8 cellular contexts compared by ENCODE assay signal in the genomic region with DNA sequence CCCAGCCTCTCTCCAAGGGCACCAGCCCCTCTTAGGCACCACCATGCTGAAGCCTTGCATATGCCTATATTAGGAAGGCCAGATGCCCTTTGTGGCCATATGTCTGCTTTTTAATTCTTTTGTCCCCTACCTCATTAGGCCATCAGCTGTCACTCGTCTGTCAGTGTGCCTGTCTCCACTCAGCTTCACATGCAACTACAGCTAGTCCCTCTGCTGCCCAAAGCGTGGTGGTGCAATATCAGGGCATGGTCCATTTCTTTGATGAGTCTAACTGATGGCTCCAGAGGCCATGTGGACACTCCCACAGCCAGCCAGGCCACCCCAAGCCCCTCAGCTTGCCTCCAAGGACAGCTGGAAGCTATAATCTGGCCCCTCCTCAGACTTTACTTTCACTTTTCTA. TPM values are rescaled to one million over a fixed set of nuclear protein-coding genes. Genes with fewer than 3 reads are reported as not detected.
DNase-seq lines count a peak whose midpoint lies in the region; ATAC-seq and TF ChIP-seq lines count a peak whose summit lies in the region.

No MANE protein-coding gene starts in this region.

- H3K9me3 ChIP-seq in OCI-LY1 (ENCODE audit: low read length) (no peaks in the 10 kb centered on the region), duodenal mucosa (ENCODE audit: control insufficient read depth in 1 of 2, low read length in 2 of 2) (no peaks in the 10 kb centered on the region), psoas muscle (no peaks in the 10 kb centered on the region)

- H3K4me3 ChIP-seq in GM12865 (ENCODE audit: low read depth, low read length) (no peak overlapping the region), OCI-LY1 (ENCODE audit: low read depth, low read length, poor library complexity, severe bottlenecking) (no peak overlapping the region), duodenal mucosa (ENCODE audit: low read depth in 1 of 2, low read length in 2 of 2) (no peak overlapping the region), psoas muscle (no peak overlapping the region)

- H3K9me2 ChIP-seq in OCI-LY1 (ENCODE audit: low read depth, low read length): no peaks in the 10 kb centered on the region

- peaks cover 51% of the 10 kb centered on the region for H3K4me1 ChIP-seq in OCI-LY1 (ENCODE audit: insufficient read depth, low read length, severe bottlenecking)
- peaks cover 41 to 50% of the 10 kb centered on the region in 2 donors for H3K4me1 ChIP-seq in duodenal mucosa (ENCODE audit: control insufficient read depth in 1 of 2, insufficient read depth in 2 of 2, low read length in 2 of 2)
- H3K4me1 ChIP-seq in psoas muscle: peaks cover 44% of the 10 kb centered on the region

- no peaks in the 10 kb centered on the region for H3K27me3 ChIP-seq in OCI-LY1 (ENCODE audit: insufficient read depth, low read length)
- no peaks in the 10 kb centered on the region for H3K27me3 ChIP-seq in duodenal mucosa (ENCODE audit: control insufficient read depth in 1 of 2, insufficient read depth in 2 of 2, low read length in 2 of 2)
- H3K27me3 ChIP-seq in psoas muscle (ENCODE audit: insufficient read depth in 3 of 3, low read length in 2 of 3): no peaks in the 10 kb centered on the region

- H3K79me2 ChIP-seq in OCI-LY1 (ENCODE audit: insufficient read depth, low read length): no peaks in the 10 kb centered on the region

- intact Hi-C loops in psoas muscle (cut with DNase I): no loop called here

- H3K27ac ChIP-seq in OCI-LY1 (ENCODE audit: low read depth, low read length, poor library complexity, severe bottlenecking) (peak overlapping the region; percentile 44), duodenal mucosa (ENCODE audit: low read depth, low read length) (no peak overlapping the region), psoas muscle (peak overlapping the region; percentile 71)

- 26 to 43% (median 42%) methylated on average over 2 of the region's 2 CpGs for WGBS in psoas muscle, 3 donors

- H3K9ac ChIP-seq in OCI-LY1 (ENCODE audit: low read length) (no peak overlapping the region), duodenal mucosa (ENCODE audit: low read depth in 1 of 2, low read length in 2 of 2) (peak overlapping the region; percentile 7 to 35)

- DNase-seq in AG08395 (ENCODE audit: low spot score) (peak; percentile 50), GM12865 (ENCODE audit: low read depth) (peak; percentile 61), psoas muscle (peak; percentile 58 to 69)
- no peak for DNase-seq in activated CD8-positive, alpha-beta memory T cell treated with anti-CD3 and anti-CD28 coated beads, Interleukin-2, amount 50 U/mL, for 4 hours

- H4K20me1 ChIP-seq in OCI-LY1 (ENCODE audit: insufficient read depth, low read length): no peaks in the 10 kb centered on the region

- no peaks in the 10 kb centered on the region for H3K36me3 ChIP-seq in OCI-LY1 (ENCODE audit: insufficient read depth, low read length)
- H3K36me3 ChIP-seq in duodenal mucosa (ENCODE audit: control insufficient read depth in 1 of 2, insufficient read depth in 2 of 2, low read length in 2 of 2): peaks cover 0 to 4% of the 10 kb centered on the region in 2 donors
- no peaks in the 10 kb centered on the region for H3K36me3 ChIP-seq in psoas muscle (ENCODE audit: insufficient read depth in 1 of 2, low read depth in 1 of 2)

- H2AFZ ChIP-seq in OCI-LY1 (ENCODE audit: low read length): no peak overlapping the region

- no peak overlapping the region for H3K4me2 ChIP-seq in OCI-LY1 (ENCODE audit: low read length)

- no peaks in the 10 kb centered on the region for H3F3A ChIP-seq in OCI-LY1 (ENCODE audit: insufficient read depth, low read length)

- peak in 3 of 4 donors; percentile 23 to 45 (median 29) for ATAC-seq in psoas muscle
- no peak for ATAC-seq in GM21367 (IDR thresholded peaks at IDR 0.05; ENCODE audit: unreplicated experiment)
- ATAC-seq in GM19035 (IDR thresholded peaks at IDR 0.05; ENCODE audit: unreplicated experiment): no peak

- TF ChIP-seq CTCF in GM12865 (IDR thresholded peaks at IDR 0.05; ENCODE audit: insufficient read depth, low read depth, low read length, missing control alignments): peak; percentile 41
- TF ChIP-seq CTCF in OCI-LY1 (IDR thresholded peaks at IDR 0.05; ENCODE audit: low read length): peak; percentile 55; the same call in 1 of the 2 replicates
- peak; percentile 47 for TF ChIP-seq CTCF in psoas muscle (IDR thresholded peaks at IDR 0.05)

RNA-seq across cellular contexts. Expression of a gene that starts 36.3 kb away (rescaled TPM):
- 1,000 to 10,000 TPM in 2 of 4 donors, 100 to 1,000 TPM in 2; 770 to 1,274 (median 938) TPM for total RNA-seq in psoas muscle
- 100 to 1,000 TPM; 142 to 538 (median 318) TPM for polyA plus RNA-seq in psoas muscle

Comparison
In these comparisons a context has a peak if more than half of its experiments do, and no peak if none do; other contexts are left out.
1. ATAC-seq: peak in psoas muscle (3 of 4); none in GM21367 (single experiment) and GM19035 (single experiment).
2. Peak in every context shown above with its lines, with median percentiles within 50 percentile points of each other: CTCF ChIP-seq.